ENCODE assay signal across 1 cellular context in the genomic region with DNA sequence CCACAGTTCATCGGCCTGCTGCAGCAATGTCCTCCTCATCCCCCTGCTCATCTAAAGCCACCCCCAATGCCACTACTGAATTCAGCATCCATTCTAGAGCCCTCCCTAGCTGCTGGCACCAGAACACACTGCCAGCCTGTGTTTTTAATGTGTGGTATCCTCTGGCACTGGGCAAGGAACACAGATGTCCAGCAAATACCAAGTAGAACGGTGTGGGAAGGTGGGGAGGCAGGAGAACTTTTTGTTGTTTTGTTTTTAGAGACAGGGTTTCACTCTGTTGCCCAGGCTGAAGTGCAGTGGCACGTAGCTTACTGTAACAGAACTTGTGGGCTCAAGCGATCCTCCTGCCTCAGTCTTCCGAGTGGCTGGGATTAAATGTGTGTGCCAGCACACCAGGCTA.
TF ChIP-seq lines count a peak whose summit lies in the region.

No MANE protein-coding gene starts in this region.

TF ChIP-seq in endothelial cell of umbilical vein, 7 proteins besides CTCF, POLR2A, EP300 and RAD21:
- TF ChIP-seq, protein P1, sequence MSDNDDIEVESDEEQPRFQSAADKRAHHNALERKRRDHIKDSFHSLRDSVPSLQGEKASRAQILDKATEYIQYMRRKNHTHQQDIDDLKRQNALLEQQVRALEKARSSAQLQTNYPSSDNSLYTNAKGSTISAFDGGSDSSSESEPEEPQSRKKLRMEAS (IDR thresholded peaks at IDR 0.05; ENCODE audit: insufficient read depth, insufficient read length), result no peak
- TF ChIP-seq EZH2 (IDR thresholded peaks at IDR 0.05; ENCODE audit: borderline replicate concordance, low read depth, low read length, severe bottlenecking) (no peak), JUN (IDR thresholded peaks at IDR 0.05; ENCODE audit: borderline replicate concordance, insufficient read depth, insufficient read length, low read depth) (no peak), FOS (IDR thresholded peaks at IDR 0.05; ENCODE audit: borderline replicate concordance, insufficient read depth, low read length) (no peak), GATA2 (IDR thresholded peaks at IDR 0.05; ENCODE audit: insufficient read depth, insufficient read length, low read depth, low read length) (no peak), MYC (IDR thresholded peaks at IDR 0.05; ENCODE audit: low read depth, low read length) (no peak), POLR2AphosphoS5 (IDR thresholded peaks at IDR 0.05; ENCODE audit: insufficient read depth, low read depth, low read length) (no peak)
